Comparison of ENCODE assay signal across 6 cellular contexts in genomic region chr17:43997170-43997569, GRCh38. TPM values are rescaled to one million over a fixed set of nuclear protein-coding genes. Genes with fewer than 3 reads are reported as not detected.
"Had no signal": no experiment of that assay in that cellular context is flagged by ENCODE, and none has a peak within 500 bp of the region (broad histone marks: within the 10 kb centered on the region; RNA-seq: fewer than 3 reads in every experiment).

No MANE protein-coding gene starts in this region.

RNA-seq across cellular contexts. Expression of gene NAGS, which starts 7.3 kb away (rescaled TPM):
- total RNA-seq: K562 had no signal
- polyA plus RNA-seq: K562 had no signal

RNA-seq across cellular contexts. Expression of gene PYY, which starts 43.4 kb away (rescaled TPM):
- total RNA-seq: HepG2, HT-29, HT1080, IMR-90, K562 had no signal
- polyA plus RNA-seq: IgD-negative memory B cell, IMR-90, K562 had no signal

RNA-seq across cellular contexts. Expression of gene PPY, which starts 54.9 kb away (rescaled TPM):
- total RNA-seq: HepG2, HT-29, HT1080, IMR-90, K562 had no signal
- polyA plus RNA-seq: HepG2, IgD-negative memory B cell, IMR-90, K562 had no signal
